In the genomic region with DNA sequence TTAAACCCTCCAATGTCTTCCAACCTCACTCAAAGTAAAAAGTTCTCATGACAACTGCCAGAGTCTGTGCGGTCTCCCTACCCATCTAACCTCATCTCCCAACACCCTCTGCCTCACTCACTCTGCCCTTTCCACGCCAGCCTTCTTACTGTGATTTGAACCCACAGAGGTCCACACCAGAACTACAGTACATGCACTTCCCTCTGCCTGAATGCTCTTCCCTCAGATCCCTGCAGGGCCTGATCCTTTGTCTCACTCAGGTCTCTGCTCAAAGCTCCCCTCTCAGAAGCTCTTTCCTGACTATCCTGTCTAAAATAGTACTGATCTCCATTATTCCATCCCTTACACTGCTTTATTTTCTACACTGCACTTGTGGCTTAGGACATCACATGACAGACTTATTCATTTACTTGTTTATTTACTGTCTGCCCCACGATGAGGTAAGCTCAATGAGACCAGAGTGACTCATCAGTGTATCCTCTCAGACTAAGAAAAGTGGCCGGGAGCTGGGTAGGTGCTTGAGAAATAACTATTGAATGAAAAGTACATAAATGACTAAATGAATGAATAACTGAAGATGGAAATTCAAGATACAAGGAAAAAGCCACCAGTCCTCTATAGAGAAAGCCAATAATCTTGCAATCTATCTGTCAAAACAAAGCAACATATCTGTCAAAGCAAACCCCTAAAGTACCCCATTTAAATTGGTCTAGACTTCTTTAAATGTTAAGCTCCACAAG, we compare ENCODE assay signal across 1 cellular context.
TF ChIP-seq lines count a peak whose summit lies in the region.

No MANE protein-coding gene starts in this region.

TF ChIP-seq in GM23338, 12 proteins besides CTCF, POLR2A, EP300 and RAD21:
- no peak for TF ChIP-seq STAT1 (IDR thresholded peaks at IDR 0.05; ENCODE audit: unreplicated experiment)
- TF ChIP-seq POLR2AphosphoS5 (IDR thresholded peaks at IDR 0.05; ENCODE audit: low read depth), result no peak
- TF ChIP-seq NANOG (IDR thresholded peaks at IDR 0.05; ENCODE audit: borderline replicate concordance), result no peak
- TF ChIP-seq ZNF114 (CRISPR knock-in tag; IDR thresholded peaks at IDR 0.05), result no peak
- TF ChIP-seq, protein P1, sequence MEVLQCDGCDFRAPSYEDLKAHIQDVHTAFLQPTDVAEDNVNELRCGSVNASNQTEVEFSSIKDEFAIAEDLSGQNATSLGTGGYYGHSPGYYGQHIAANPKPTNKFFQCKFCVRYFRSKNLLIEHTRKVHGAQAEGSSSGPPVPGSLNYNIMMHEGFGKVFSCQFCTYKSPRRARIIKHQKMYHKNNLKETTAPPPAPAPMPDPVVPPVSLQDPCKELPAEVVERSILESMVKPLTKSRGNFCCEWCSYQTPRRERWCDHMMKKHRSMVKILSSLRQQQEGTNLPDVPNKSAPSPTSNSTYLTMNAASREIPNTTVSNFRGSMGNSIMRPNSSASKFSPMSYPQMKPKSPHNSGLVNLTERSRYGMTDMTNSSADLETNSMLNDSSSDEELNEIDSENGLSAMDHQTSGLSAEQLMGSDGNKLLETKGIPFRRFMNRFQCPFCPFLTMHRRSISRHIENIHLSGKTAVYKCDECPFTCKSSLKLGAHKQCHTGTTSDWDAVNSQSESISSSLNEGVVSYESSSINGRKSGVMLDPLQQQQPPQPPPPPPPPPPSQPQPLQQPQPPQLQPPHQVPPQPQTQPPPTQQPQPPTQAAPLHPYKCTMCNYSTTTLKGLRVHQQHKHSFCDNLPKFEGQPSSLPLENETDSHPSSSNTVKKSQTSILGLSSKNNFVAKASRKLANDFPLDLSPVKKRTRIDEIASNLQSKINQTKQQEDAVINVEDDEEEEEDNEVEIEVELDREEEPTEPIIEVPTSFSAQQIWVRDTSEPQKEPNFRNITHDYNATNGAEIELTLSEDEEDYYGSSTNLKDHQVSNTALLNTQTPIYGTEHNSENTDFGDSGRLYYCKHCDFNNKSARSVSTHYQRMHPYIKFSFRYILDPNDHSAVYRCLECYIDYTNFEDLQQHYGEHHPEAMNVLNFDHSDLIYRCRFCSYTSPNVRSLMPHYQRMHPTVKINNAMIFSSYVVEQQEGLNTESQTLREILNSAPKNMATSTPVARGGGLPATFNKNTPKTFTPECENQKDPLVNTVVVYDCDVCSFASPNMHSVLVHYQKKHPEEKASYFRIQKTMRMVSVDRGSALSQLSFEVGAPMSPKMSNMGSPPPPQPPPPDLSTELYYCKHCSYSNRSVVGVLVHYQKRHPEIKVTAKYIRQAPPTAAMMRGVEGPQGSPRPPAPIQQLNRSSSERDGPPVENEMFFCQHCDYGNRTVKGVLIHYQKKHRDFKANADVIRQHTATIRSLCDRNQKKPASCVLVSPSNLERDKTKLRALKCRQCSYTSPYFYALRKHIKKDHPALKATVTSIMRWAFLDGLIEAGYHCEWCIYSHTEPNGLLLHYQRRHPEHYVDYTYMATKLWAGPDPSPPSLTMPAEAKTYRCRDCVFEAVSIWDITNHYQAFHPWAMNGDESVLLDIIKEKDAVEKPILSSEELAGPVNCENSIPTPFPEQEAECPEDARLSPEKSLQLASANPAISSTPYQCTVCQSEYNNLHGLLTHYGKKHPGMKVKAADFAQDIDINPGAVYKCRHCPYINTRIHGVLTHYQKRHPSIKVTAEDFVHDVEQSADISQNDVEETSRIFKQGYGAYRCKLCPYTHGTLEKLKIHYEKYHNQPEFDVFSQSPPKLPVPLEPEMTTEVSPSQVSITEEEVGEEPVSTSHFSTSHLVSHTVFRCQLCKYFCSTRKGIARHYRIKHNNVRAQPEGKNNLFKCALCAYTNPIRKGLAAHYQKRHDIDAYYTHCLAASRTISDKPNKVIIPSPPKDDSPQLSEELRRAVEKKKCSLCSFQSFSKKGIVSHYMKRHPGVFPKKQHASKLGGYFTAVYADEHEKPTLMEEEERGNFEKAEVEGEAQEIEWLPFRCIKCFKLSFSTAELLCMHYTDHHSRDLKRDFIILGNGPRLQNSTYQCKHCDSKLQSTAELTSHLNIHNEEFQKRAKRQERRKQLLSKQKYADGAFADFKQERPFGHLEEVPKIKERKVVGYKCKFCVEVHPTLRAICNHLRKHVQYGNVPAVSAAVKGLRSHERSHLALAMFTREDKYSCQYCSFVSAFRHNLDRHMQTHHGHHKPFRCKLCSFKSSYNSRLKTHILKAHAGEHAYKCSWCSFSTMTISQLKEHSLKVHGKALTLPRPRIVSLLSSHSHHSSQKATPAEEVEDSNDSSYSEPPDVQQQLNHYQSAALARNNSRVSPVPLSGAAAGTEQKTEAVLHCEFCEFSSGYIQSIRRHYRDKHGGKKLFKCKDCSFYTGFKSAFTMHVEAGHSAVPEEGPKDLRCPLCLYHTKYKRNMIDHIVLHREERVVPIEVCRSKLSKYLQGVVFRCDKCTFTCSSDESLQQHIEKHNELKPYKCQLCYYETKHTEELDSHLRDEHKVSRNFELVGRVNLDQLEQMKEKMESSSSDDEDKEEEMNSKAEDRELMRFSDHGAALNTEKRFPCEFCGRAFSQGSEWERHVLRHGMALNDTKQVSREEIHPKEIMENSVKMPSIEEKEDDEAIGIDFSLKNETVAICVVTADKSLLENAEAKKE (CRISPR knock-in tag; IDR thresholded peaks at IDR 0.05), result no peak
- TF ChIP-seq, protein P2, sequence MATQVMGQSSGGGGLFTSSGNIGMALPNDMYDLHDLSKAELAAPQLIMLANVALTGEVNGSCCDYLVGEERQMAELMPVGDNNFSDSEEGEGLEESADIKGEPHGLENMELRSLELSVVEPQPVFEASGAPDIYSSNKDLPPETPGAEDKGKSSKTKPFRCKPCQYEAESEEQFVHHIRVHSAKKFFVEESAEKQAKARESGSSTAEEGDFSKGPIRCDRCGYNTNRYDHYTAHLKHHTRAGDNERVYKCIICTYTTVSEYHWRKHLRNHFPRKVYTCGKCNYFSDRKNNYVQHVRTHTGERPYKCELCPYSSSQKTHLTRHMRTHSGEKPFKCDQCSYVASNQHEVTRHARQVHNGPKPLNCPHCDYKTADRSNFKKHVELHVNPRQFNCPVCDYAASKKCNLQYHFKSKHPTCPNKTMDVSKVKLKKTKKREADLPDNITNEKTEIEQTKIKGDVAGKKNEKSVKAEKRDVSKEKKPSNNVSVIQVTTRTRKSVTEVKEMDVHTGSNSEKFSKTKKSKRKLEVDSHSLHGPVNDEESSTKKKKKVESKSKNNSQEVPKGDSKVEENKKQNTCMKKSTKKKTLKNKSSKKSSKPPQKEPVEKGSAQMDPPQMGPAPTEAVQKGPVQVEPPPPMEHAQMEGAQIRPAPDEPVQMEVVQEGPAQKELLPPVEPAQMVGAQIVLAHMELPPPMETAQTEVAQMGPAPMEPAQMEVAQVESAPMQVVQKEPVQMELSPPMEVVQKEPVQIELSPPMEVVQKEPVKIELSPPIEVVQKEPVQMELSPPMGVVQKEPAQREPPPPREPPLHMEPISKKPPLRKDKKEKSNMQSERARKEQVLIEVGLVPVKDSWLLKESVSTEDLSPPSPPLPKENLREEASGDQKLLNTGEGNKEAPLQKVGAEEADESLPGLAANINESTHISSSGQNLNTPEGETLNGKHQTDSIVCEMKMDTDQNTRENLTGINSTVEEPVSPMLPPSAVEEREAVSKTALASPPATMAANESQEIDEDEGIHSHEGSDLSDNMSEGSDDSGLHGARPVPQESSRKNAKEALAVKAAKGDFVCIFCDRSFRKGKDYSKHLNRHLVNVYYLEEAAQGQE (IDR thresholded peaks at IDR 0.05; ENCODE audit: unreplicated experiment), result no peak
- TF ChIP-seq, protein P3, sequence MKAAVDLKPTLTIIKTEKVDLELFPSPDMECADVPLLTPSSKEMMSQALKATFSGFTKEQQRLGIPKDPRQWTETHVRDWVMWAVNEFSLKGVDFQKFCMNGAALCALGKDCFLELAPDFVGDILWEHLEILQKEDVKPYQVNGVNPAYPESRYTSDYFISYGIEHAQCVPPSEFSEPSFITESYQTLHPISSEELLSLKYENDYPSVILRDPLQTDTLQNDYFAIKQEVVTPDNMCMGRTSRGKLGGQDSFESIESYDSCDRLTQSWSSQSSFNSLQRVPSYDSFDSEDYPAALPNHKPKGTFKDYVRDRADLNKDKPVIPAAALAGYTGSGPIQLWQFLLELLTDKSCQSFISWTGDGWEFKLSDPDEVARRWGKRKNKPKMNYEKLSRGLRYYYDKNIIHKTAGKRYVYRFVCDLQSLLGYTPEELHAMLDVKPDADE (IDR thresholded peaks at IDR 0.05), result no peak
- no peak for TF ChIP-seq EZH2 (IDR thresholded peaks at IDR 0.05; ENCODE audit: low read depth, unreplicated experiment)
- TF ChIP-seq ZNF331 (CRISPR knock-in tag; IDR thresholded peaks at IDR 0.05; ENCODE audit: low read depth), result no peak
- TF ChIP-seq CREB1 (CRISPR knock-in tag; IDR thresholded peaks at IDR 0.05; ENCODE audit: low read depth), result no peak
- TF ChIP-seq JUNB (IDR thresholded peaks at IDR 0.05; ENCODE audit: unreplicated experiment), result no peak
- TF ChIP-seq EZH2phosphoT487 (IDR thresholded peaks at IDR 0.05; ENCODE audit: unreplicated experiment), result no peak
